Comparison of ENCODE assay signal across 8 cellular contexts in the genomic region with DNA sequence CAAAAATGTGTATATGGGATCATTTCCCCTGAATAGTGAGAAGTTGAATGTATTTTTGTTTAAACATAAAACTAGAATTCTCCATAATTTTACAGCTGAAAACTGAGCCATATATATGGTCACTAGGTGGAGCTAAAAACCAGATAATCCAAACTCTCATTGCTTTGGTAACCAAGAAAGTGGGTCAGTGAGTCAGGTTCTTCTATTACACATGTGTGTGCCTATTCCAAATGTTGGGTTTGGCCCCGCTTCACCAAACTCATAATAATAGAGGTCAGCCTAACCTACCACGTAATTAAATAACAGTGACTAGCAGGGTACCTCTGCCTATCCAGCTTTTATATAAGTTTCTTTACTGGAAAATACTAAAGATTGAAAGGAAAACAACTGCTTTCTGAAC. TPM values are rescaled to one million over a fixed set of nuclear protein-coding genes. Genes with fewer than 3 reads are reported as not detected.
DNase-seq lines count a peak whose midpoint lies in the region; ATAC-seq and TF ChIP-seq lines count a peak whose summit lies in the region.

No MANE protein-coding gene starts in this region.

- TF ChIP-seq CTCF in WI38 (IDR thresholded peaks at IDR 0.05; ENCODE audit: low read depth, low read length) (peak; percentile 24; the same call in 1 of the 2 replicates), fibroblast of villous mesenchyme (IDR thresholded peaks at IDR 0.05; ENCODE audit: insufficient read depth, low read depth, low read length) (peak; percentile 71), omental fat pad (IDR thresholded peaks at IDR 0.05) (peak in 1 of 3 donors; percentile 22)

- H3K4me3 ChIP-seq in WI38 (ENCODE audit: low read depth, low read length) (no peak overlapping the region), fibroblast of villous mesenchyme (ENCODE audit: low read depth, low read length) (no peak overlapping the region)

- ATAC-seq in HG02571 (IDR thresholded peaks at IDR 0.05; ENCODE audit: unreplicated experiment) = peak; percentile 41
- peak; percentile 96 for ATAC-seq in omental fat pad (ENCODE audit: low FRiP score)
- no peak for ATAC-seq in HG03025 (IDR thresholded peaks at IDR 0.05; ENCODE audit: low FRiP score, unreplicated experiment)

- peak; percentile 15 for DNase-seq in NK-92 treated with Interleukin-12 subunit alpha and Interleukin-12 subunit beta, amount 100 ng/mL, for 24 hours (lab: John Stamatoyannopoulos, UW)
- DNase-seq in NK-92 (lab: John Stamatoyannopoulos, UW; ENCODE audit: unreplicated experiment) = no peak
- DNase-seq in NCI-H2171 (lab: John Stamatoyannopoulos, UW) = peak; percentile 17
- DNase-seq in fibroblast of villous mesenchyme (ENCODE audit: low read depth) = peak; percentile 78
- DNase-seq in omental fat pad (ENCODE audit: low spot score) = no peak

RNA-seq across cellular contexts. Expression of a gene that starts 19.3 kb away (rescaled TPM):
- total RNA-seq in fibroblast of villous mesenchyme (22.9 and 38.0 TPM in 2 replicates), omental fat pad (10 to 100 TPM; 12.6 to 21.7 (median 17.7) TPM)

Comparison
In these comparisons a context has a peak if more than half of its experiments do, and no peak if none do; other contexts are left out.
1. DNase-seq: peak in NK-92 treated with Interleukin-12 subunit alpha and Interleukin-12 subunit beta, amount 100 ng/mL, for 24 hours (single experiment), NCI-H2171 (single experiment) and fibroblast of villous mesenchyme (single experiment); none in NK-92 (single experiment) and omental fat pad (single experiment).